In the genomic region with DNA sequence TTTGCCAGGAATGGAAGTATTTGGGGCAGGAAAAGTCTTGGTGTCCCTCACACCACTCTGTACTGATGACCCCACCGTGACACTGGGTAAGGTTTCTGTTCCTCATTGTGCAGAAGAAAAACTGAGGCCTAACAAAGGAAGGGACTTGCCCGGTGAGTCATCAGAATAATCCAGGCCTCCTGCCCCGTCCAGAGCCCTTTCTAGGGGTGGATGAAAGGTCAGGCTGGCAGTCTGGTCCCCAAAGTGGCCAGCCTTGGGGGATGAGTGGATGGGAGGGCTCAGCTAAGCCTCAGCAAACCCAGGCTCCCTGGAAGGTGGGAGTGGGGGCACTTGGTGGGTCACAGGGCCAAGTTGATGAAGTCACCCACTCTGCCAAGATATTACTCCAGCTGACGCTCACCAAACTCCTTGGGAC, we compare ENCODE assay signal across 9 cellular contexts. TPM values are rescaled to one million over a fixed set of nuclear protein-coding genes. Genes with fewer than 3 reads are reported as not detected.
A peak's percentile ranks its signal among the peaks of the same experiment; 100 is the strongest.
DNase-seq lines count a peak whose midpoint lies in the region; ATAC-seq, FAIRE-seq and TF ChIP-seq lines count a peak whose summit lies in the region.
"Had no signal": no experiment of that assay in that cellular context is flagged by ENCODE, and none has a peak within 500 bp of the region (broad histone marks: within the 10 kb centered on the region; RNA-seq: fewer than 3 reads in every experiment).

No MANE protein-coding gene starts in this region.

- POLR2A ChIA-PET in A673 (lab: Charles Lee; ENCODE audit: low non-redundant PET) = no interaction called here

- H3K27me3 ChIP-seq in small intestine (ENCODE audit: control insufficient read depth in 2 of 2, insufficient read depth in 2 of 2, low read length in 2 of 2) (no peaks in the 10 kb centered on the region), A673 (replicated peaks; ENCODE audit: insufficient read depth, low read depth, low read length, poor library complexity) (no peaks in the 10 kb centered on the region)

- DNase-seq in NOMO-1 treated with DMSO at 0.1 percent for 48 hours (lab: John Stamatoyannopoulos, UW; ENCODE audit: unreplicated experiment) (peak; percentile 89), glutamatergic neuron (no peak), small intestine (no peak), 8988T (no peak), A673 (ENCODE audit: low spot score) (no peak)
- no peak for DNase-seq in effector CD4-positive, alpha-beta T cell

- H3K9me3 ChIP-seq in small intestine (ENCODE audit: control insufficient read depth, low read depth) (no peaks in the 10 kb centered on the region), A673 (ENCODE audit: low read depth, low read length, poor library complexity, severe bottlenecking) (no peaks in the 10 kb centered on the region)

- H3K36me3 Mint-ChIP-seq in glutamatergic neuron (ENCODE audit: unreplicated experiment) = no peaks in the 10 kb centered on the region

- FAIRE-seq in small intestine (lab: Jason Lieb, UNC) = no peak
- FAIRE-seq: keratinocyte had no signal

- no TSS peak for BruUV-seq in A673 (replicated peaks; lab: Mats Ljungman, UMichigan)

- H3K4me1 Mint-ChIP-seq in glutamatergic neuron (ENCODE audit: low read depth, unreplicated experiment) = peaks cover 37% of the 10 kb centered on the region

- ATAC-seq in GM18868 (IDR thresholded peaks at IDR 0.05; ENCODE audit: unreplicated experiment) (peak; percentile 87), HG02642 (IDR thresholded peaks at IDR 0.05; ENCODE audit: poor library complexity, unreplicated experiment) (peak; percentile 77)

- WGBS in small intestine, 3 donors = 45 to 56% (median 51%) methylated on average over 4 of the region's 4 CpGs

- H3K9me3 Mint-ChIP-seq in glutamatergic neuron (ENCODE audit: unreplicated experiment) = peaks cover 22% of the 10 kb centered on the region

- peak overlapping the region in 1 of 2 donors; percentile 76 for H3K27ac ChIP-seq in small intestine (ENCODE audit: low read depth in 1 of 2, low read length in 1 of 2)
- no peak overlapping the region for H3K27ac ChIP-seq in A673 (ENCODE audit: low read depth, low read length, poor library complexity, severe bottlenecking)

- no peak overlapping the region for H3K4me3 Mint-ChIP-seq in glutamatergic neuron (ENCODE audit: unreplicated experiment)

- H3K27ac Mint-ChIP-seq in glutamatergic neuron (ENCODE audit: unreplicated experiment) = peak overlapping the region; percentile 99

- no peaks in the 10 kb centered on the region for H3K36me3 ChIP-seq in small intestine (ENCODE audit: control insufficient read depth in 2 of 2, insufficient read depth in 2 of 2, low read length in 2 of 2)
- no peaks in the 10 kb centered on the region for H3K36me3 ChIP-seq in A673 (ENCODE audit: insufficient read depth, low read length, poor library complexity, severe bottlenecking)

- intact Hi-C loops in A673 (cut with micrococcal nuclease; ENCODE audit: unreplicated experiment) = no loop called here

- H3K4me3 ChIP-seq in small intestine (ENCODE audit: low read depth in 1 of 2, low read length in 2 of 2) = no peak overlapping the region
- no peak overlapping the region for H3K4me3 ChIP-seq in A673 (ENCODE audit: low read depth, low read length, poor library complexity, severe bottlenecking)

- CTCF ChIA-PET in A673 (lab: Charles Lee) = no interaction called here

- TF ChIP-seq CTCF in glutamatergic neuron (IDR thresholded peaks at IDR 0.05; ENCODE audit: partially characterized antibody, unreplicated experiment) (no peak), A673 (conservative IDR thresholded peaks at IDR 0.05; ENCODE audit: low read depth, low read length) (no peak)

- H3K4me1 ChIP-seq in small intestine (ENCODE audit: control insufficient read depth in 2 of 2, insufficient read depth in 1 of 2, low read depth in 1 of 2, low read length in 1 of 2) (peaks cover 0 to 3% of the 10 kb centered on the region in 2 donors), A673 (ENCODE audit: insufficient read depth, low read length, poor library complexity, severe bottlenecking) (no peaks in the 10 kb centered on the region)

- peaks cover 14% of the 10 kb centered on the region for H3K27me3 Mint-ChIP-seq in glutamatergic neuron (ENCODE audit: unreplicated experiment)

RNA-seq across cellular contexts. Expression of a gene that starts 2.3 kb away (rescaled TPM):
- total RNA-seq in glutamatergic neuron (ENCODE audit: unreplicated experiment) (8.9 TPM), A673 (2021) (1.3 and 1.8 TPM in 2 replicates)
- 1 to 10 TPM; 4.3 to 7.8 (median 7.2) TPM for polyA plus RNA-seq in small intestine

RNA-seq across cellular contexts. Expression of a gene that starts 26.2 kb away (rescaled TPM):
- total RNA-seq in glutamatergic neuron (ENCODE audit: unreplicated experiment) = 7.5 TPM
- 100 to 1,000 TPM in 2 of 3 donors, 10 to 100 TPM in 1; 97.5 to 167 (median 159) TPM for polyA plus RNA-seq in small intestine
- total RNA-seq in A673 (2021) = 4.3 and 5.1 TPM in 2 replicates

RNA-seq across cellular contexts. Expression of a gene that starts 35.3 kb away (rescaled TPM):
- total RNA-seq in glutamatergic neuron (ENCODE audit: unreplicated experiment) = 118 TPM
- 10 to 100 TPM; 25.9 to 43.8 (median 28.4) TPM for polyA plus RNA-seq in small intestine
- 50.1 and 54.3 TPM in 2 replicates for total RNA-seq in A673 (2021)
